9 cellular contexts compared by ENCODE assay signal in genomic region chr2:84077504-84077903, GRCh38.
DNase-seq lines count a peak whose midpoint lies in the region; ATAC-seq and TF ChIP-seq lines count a peak whose summit lies in the region.
"Had no signal": no experiment of that assay in that cellular context is flagged by ENCODE, and none has a peak within 500 bp of the region (broad histone marks: within the 10 kb centered on the region; RNA-seq: fewer than 3 reads in every experiment).

No MANE protein-coding gene starts in this region.

- no peak overlapping the region for H3K4ac ChIP-seq in IMR-90 (ENCODE audit: low read depth, low read length)

- no peak overlapping the region for H3K4me3 ChIP-seq in IMR-90 (ENCODE audit: insufficient read depth, low read depth, low read length)
- H3K4me3 ChIP-seq: BLaER1 treated with 17β-estradiol and CSF1 and Interleukin-3, amounts not matched to agents 10 nM and 100 nM had no signal

- H3K9me3 ChIP-seq in IMR-90 (ENCODE audit: control insufficient read depth, insufficient read depth, low read length) = no peaks in the 10 kb centered on the region
- H3K9me3 ChIP-seq: BLaER1 treated with 17β-estradiol and CSF1 and Interleukin-3, amounts not matched to agents 10 nM and 100 nM had no signal

- no peaks in the 10 kb centered on the region for H3K36me3 ChIP-seq in IMR-90 (ENCODE audit: control insufficient read depth, insufficient read depth, low read length)
- H3K36me3 ChIP-seq: BLaER1 treated with 17β-estradiol and CSF1 and Interleukin-3, amounts not matched to agents 10 nM and 100 nM had no signal

- H3K27ac ChIP-seq in IMR-90 (ENCODE audit: insufficient read depth, low read length) = no peak overlapping the region
- H3K27ac ChIP-seq: BLaER1 treated with 17β-estradiol and CSF1 and Interleukin-3, amounts not matched to agents 10 nM and 100 nM had no signal

- no peak for TF ChIP-seq POLR2A in IMR-90 (IDR thresholded peaks at IDR 0.05; ENCODE audit: low read depth, low read length)

- H3K79me1 ChIP-seq in IMR-90 (ENCODE audit: low read depth in 1 of 2, low read length in 2 of 2) = no peaks in the 10 kb centered on the region

- no peak overlapping the region for H3K9ac ChIP-seq in IMR-90 (ENCODE audit: low read depth, low read length)
- H3K9ac ChIP-seq: BLaER1 treated with 17β-estradiol and CSF1 and Interleukin-3, amounts not matched to agents 10 nM and 100 nM had no signal

- dilution Hi-C loops in IMR-90 (cut with HindIII; ENCODE audit: low sequenced_read_pairs, unreplicated experiment) = no loop called here

- no TSS peak for BruUV-seq in IMR-90 (replicated peaks; lab: Mats Ljungman, UMichigan)

- no peaks in the 10 kb centered on the region for H3K27me3 ChIP-seq in IMR-90 (ENCODE audit: control insufficient read depth, insufficient read depth, low read length)
- H3K27me3 ChIP-seq: BLaER1 treated with 17β-estradiol and CSF1 and Interleukin-3, amounts not matched to agents 10 nM and 100 nM had no signal

- ATAC-seq in IMR-90 (ENCODE audit: low read depth) = no peak
- peak; percentile 60 for ATAC-seq in left colon
- ATAC-seq in HG02852 (IDR thresholded peaks at IDR 0.05; ENCODE audit: unreplicated experiment) = no peak
- no peak for ATAC-seq in HG03520 (IDR thresholded peaks at IDR 0.05; ENCODE audit: unreplicated experiment)

- TF ChIP-seq RAD21 in IMR-90 (IDR thresholded peaks at IDR 0.05; ENCODE audit: low read length) = no peak

- TF ChIP-seq CTCF in IMR-90 (conservative IDR thresholded peaks at IDR 0.05; ENCODE audit: low read depth, low read length) = peak; percentile 35; the same call in 1 of the 2 replicates

- DNase-seq in NCI-H187 (lab: John Stamatoyannopoulos, UW) (peak; percentile 6 to 11), NCI-H187 treated with DMSO at 0.1 percent for 48 hours (lab: John Stamatoyannopoulos, UW) (no peak), IMR-90 (no peak), SK-N-DZ (ENCODE audit: low spot score) (peak; percentile 12), left colon (peak in 1 of 2 donors; percentile 16)
- no peak for DNase-seq in activated effector memory CD4-positive, alpha-beta T cell treated with Interleukin-2 at 50 U/mL for 16 hours

- no peak overlapping the region for H2AK9ac ChIP-seq in IMR-90 (replicated peaks; ENCODE audit: low read depth, low read length, poor library complexity)

- no peak overlapping the region for H2AK5ac ChIP-seq in IMR-90 (ENCODE audit: low read depth, low read length)

- H2BK20ac ChIP-seq in IMR-90 (ENCODE audit: low read depth, low read length) = no peak overlapping the region

- H3K56ac ChIP-seq in IMR-90 (ENCODE audit: extremely low read depth, insufficient read depth, low read length) = no peak overlapping the region

- no peak overlapping the region for H3K18ac ChIP-seq in IMR-90 (ENCODE audit: low read depth, low read length)

- no peak overlapping the region for H2AFZ ChIP-seq in IMR-90 (replicated peaks; ENCODE audit: low read length, poor library complexity)

- H4K8ac ChIP-seq in IMR-90 (ENCODE audit: low read depth in 2 of 2, low read length in 2 of 2) = no peak overlapping the region

- intact Hi-C loops in IMR-90 (cut with micrococcal nuclease) = no loop called here
- intact Hi-C loops in left colon (cut with DNase I, micrococcal nuclease) = no loop called here

- in situ Hi-C loops in IMR-90 (cut with MboI; ENCODE audit: low sequenced_read_pairs) = no loop called here

- H3K4me1 ChIP-seq in IMR-90 (ENCODE audit: control insufficient read depth, insufficient read depth, low read length) = no peaks in the 10 kb centered on the region
- H3K4me1 ChIP-seq: BLaER1 treated with 17β-estradiol and CSF1 and Interleukin-3, amounts not matched to agents 10 nM and 100 nM had no signal

- no CpG with 5 or more reads among the region's 2 CpGs for WGBS in IMR-90 (ENCODE audit: extremely low coverage in 2 of 2, insufficient read length in 1 of 2), 2 experiments

- no peaks in the 10 kb centered on the region for H4K20me1 ChIP-seq in IMR-90 (ENCODE audit: insufficient read depth, low read length)
- H4K20me1 ChIP-seq: BLaER1 treated with 17β-estradiol and CSF1 and Interleukin-3, amounts not matched to agents 10 nM and 100 nM had no signal

- H2BK15ac ChIP-seq in IMR-90 (ENCODE audit: low read depth, low read length) = no peak overlapping the region

- no peak overlapping the region for H3K23ac ChIP-seq in IMR-90 (ENCODE audit: low read depth, low read length)

- no peak overlapping the region for H3K4me2 ChIP-seq in IMR-90 (ENCODE audit: low read depth, low read length)
- H3K4me2 ChIP-seq: BLaER1 treated with 17β-estradiol and CSF1 and Interleukin-3, amounts not matched to agents 10 nM and 100 nM had no signal

- H3K9me1 ChIP-seq in IMR-90 (ENCODE audit: insufficient read depth, low read length) = no peaks in the 10 kb centered on the region

- no peak overlapping the region for H3K14ac ChIP-seq in IMR-90 (replicated peaks; ENCODE audit: low read depth, low read length)

- no peak overlapping the region for H4K5ac ChIP-seq in IMR-90 (ENCODE audit: low read depth, low read length)

- H2BK120ac ChIP-seq in IMR-90 (ENCODE audit: low read depth, low read length) = no peak overlapping the region

- CTCF ChIA-PET in IMR-90 (lab: Yijun Ruan, JAX) = no interaction called here

- POLR2A ChIA-PET in IMR-90 (lab: Charles Lee; ENCODE audit: unreplicated experiment) = no interaction called here

- no peak overlapping the region for H2BK5ac ChIP-seq in IMR-90 (ENCODE audit: low read depth, low read length, poor library complexity, severe bottlenecking)

- no peak overlapping the region for H4K91ac ChIP-seq in IMR-90 (ENCODE audit: insufficient read depth, low read depth, low read length)

TF ChIP-seq in IMR-90, 13 proteins besides CTCF, POLR2A, EP300 and RAD21:
- TF ChIP-seq RFX5 (IDR thresholded peaks at IDR 0.05; ENCODE audit: low read depth, low read length) = no peak
- TF ChIP-seq NFE2L2 (IDR thresholded peaks at IDR 0.05; ENCODE audit: low read depth, low read length) = no peak
- no peak for TF ChIP-seq FOS (IDR thresholded peaks at IDR 0.05; ENCODE audit: low read depth, low read length)
- no peak for TF ChIP-seq MAFK (IDR thresholded peaks at IDR 0.05; ENCODE audit: low read depth, low read length)
- TF ChIP-seq ELK1 (IDR thresholded peaks at IDR 0.05; ENCODE audit: borderline replicate concordance, low read depth, low read length) = no peak
- no peak for TF ChIP-seq RCOR1 (IDR thresholded peaks at IDR 0.05; ENCODE audit: insufficient replicate concordance, low read length)
- no peak for TF ChIP-seq USF2 (IDR thresholded peaks at IDR 0.05; ENCODE audit: low read depth, low read length)
- no peak for TF ChIP-seq MAZ (IDR thresholded peaks at IDR 0.05; ENCODE audit: borderline replicate concordance, low read depth, low read length)
- no peak for TF ChIP-seq BHLHE40 (IDR thresholded peaks at IDR 0.05; ENCODE audit: low read depth, low read length)
- no peak for TF ChIP-seq MXI1 (IDR thresholded peaks at IDR 0.05; ENCODE audit: borderline replicate concordance, low read depth, low read length)

Comparison
In these comparisons a context has a peak if more than half of its experiments do, and no peak if none do; other contexts are left out.
1. DNase-seq: peak in NCI-H187 (2 of 2) and SK-N-DZ (single experiment); none in NCI-H187 treated with DMSO at 0.1 percent for 48 hours (single experiment), IMR-90 (single experiment) and activated effector memory CD4-positive, alpha-beta T cell treated with Interleukin-2 at 50 U/mL for 16 hours (single experiment).